Comparison of ENCODE assay signal across 1 cellular context in the genomic region with DNA sequence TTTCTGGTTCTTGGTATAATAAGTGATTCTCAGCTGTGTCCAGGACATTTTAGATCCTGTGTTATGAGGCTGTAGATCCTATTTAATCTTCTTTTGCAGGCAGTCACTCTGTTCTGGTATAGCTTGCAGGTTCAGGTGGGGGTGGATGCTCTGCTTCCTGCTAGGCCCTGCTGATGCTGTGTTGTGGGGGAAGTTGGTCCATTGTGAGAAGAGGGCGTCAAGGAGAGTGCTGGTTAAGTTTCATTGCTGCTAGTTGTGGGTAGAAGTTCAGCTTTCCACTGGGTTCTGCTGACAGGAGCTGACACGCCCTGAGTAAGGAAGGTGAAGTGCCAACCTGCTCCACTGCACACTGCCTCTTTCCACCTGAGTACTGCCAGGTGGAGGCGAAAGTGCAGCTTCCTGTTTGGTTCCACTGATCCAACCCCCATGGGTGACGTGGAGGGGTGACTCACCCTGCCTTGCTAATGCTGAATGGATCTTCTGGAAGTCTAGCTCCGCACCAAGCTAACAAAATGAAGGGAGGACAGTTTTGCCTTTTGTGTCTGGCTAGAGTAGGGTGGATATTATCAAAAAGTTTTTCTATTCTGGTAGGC.
TF ChIP-seq lines count a peak whose summit lies in the region.

No MANE protein-coding gene starts in this region.

TF ChIP-seq in H1, 55 proteins besides CTCF, POLR2A, EP300 and RAD21:
- TF ChIP-seq BACH1 (IDR thresholded peaks at IDR 0.05; ENCODE audit: low read length) (no peak), RNF2 (IDR thresholded peaks at IDR 0.05; ENCODE audit: borderline replicate concordance, low read depth, low read length, missing control alignments, poor library complexity, severe bottlenecking) (no peak), FOSL1 (IDR thresholded peaks at IDR 0.05; ENCODE audit: insufficient read depth, low read depth, low read length) (no peak)
- TF ChIP-seq, protein P1, sequence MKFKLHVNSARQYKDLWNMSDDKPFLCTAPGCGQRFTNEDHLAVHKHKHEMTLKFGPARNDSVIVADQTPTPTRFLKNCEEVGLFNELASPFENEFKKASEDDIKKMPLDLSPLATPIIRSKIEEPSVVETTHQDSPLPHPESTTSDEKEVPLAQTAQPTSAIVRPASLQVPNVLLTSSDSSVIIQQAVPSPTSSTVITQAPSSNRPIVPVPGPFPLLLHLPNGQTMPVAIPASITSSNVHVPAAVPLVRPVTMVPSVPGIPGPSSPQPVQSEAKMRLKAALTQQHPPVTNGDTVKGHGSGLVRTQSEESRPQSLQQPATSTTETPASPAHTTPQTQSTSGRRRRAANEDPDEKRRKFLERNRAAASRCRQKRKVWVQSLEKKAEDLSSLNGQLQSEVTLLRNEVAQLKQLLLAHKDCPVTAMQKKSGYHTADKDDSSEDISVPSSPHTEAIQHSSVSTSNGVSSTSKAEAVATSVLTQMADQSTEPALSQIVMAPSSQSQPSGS (IDR thresholded peaks at IDR 0.05; ENCODE audit: low read length), result no peak
